Comparison of ENCODE assay signal across 17 cellular contexts in the genomic region with DNA sequence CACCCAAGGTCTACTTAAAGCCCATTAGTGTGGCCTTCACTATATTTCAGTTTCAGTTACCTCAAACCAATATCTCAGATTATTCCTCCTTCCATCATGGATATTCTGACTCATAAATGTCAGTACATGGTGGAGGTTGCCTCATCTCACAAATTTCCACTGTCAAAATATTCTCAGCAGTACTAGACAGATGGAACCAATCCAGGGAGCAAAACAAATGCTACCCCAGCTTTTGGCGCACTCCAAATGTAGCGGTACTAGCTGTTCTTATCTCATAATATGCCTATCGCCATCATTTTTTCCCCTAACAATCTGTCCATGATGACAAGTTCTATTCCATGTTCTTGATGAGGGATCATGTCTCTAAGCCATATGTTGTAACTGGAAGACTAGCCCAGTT.
DNase-seq lines count a peak whose midpoint lies in the region; ATAC-seq and TF ChIP-seq lines count a peak whose summit lies in the region.
"Had no signal": no experiment of that assay in that cellular context is flagged by ENCODE, and none has a peak within 500 bp of the region (broad histone marks: within the 10 kb centered on the region; RNA-seq: fewer than 3 reads in every experiment).

No MANE protein-coding gene starts in this region.

- H3K27me3 Mint-ChIP-seq in MCF 10A (ENCODE audit: insufficient read depth, unreplicated experiment) = no peaks in the 10 kb centered on the region
- no peaks in the 10 kb centered on the region for H3K27me3 Mint-ChIP-seq in naive thymus-derived CD4-positive, alpha-beta T cell
- H3K27me3 Mint-ChIP-seq: B cell had no signal

- no peak for TF ChIP-seq POLR2A in breast epithelium (IDR thresholded peaks at IDR 0.05)

- H3K9me3 ChIP-seq in breast epithelium = peaks cover 0 to 2% of the 10 kb centered on the region in 2 donors
- peaks cover 0 to 2% (median 0%) of the 10 kb centered on the region in 3 experiments for H3K9me3 ChIP-seq in naive thymus-derived CD4-positive, alpha-beta T cell (ENCODE audit: control insufficient read depth in 2 of 3, low read length in 3 of 3)

- DNase-seq in MCF 10A (ENCODE audit: unreplicated experiment) = peak; percentile 1
- no peak for DNase-seq in breast epithelium (ENCODE audit: low spot score in 2 of 2)
- DNase-seq in NCI-H524 (lab: John Stamatoyannopoulos, UW) = peak; percentile 96 to 100
- DNase-seq in naive thymus-derived CD4-positive, alpha-beta T cell = no peak
- DNase-seq: Kasumi-1; MM.1S; NCI-H1048; NCI-H1417 treated with DMSO at 0.1 percent for 48 hours; NCI-H1930; NK-92 treated with Interleukin-12 subunit alpha and Interleukin-12 subunit beta, amount 100 ng/mL, for 24 hours had no signal

- ATAC-seq in HG03280 (IDR thresholded peaks at IDR 0.05; ENCODE audit: unreplicated experiment) (no peak), GM21717 (IDR thresholded peaks at IDR 0.05; ENCODE audit: unreplicated experiment) (no peak), HG03159 (IDR thresholded peaks at IDR 0.05; ENCODE audit: unreplicated experiment) (no peak)
- no peak for ATAC-seq in naive thymus-derived CD4-positive, alpha-beta T cell
- ATAC-seq: Panc1 had no signal

- POLR2A ChIA-PET in MCF 10A (lab: Yijun Ruan, JAX) = interaction anchor here (1.2 kb wide), 1 partner anchor 11 kb away, joined by 4 read pairs; no protein-coding TSS in a partner anchor
- POLR2A ChIA-PET in naive thymus-derived CD4-positive, alpha-beta T cell (lab: Charles Lee) = no interaction called here

- no peaks in the 10 kb centered on the region for H3K27me3 ChIP-seq in breast epithelium
- H3K27me3 ChIP-seq in naive thymus-derived CD4-positive, alpha-beta T cell (ENCODE audit: control insufficient read depth in 2 of 2, insufficient read depth in 2 of 2, low read length in 2 of 2) = no peaks in the 10 kb centered on the region

- H3K4me1 Mint-ChIP-seq in MCF 10A (ENCODE audit: insufficient read depth, unreplicated experiment) = no peaks in the 10 kb centered on the region
- no peaks in the 10 kb centered on the region for H3K4me1 Mint-ChIP-seq in naive thymus-derived CD4-positive, alpha-beta T cell
- H3K4me1 Mint-ChIP-seq: B cell, CD14-positive monocyte had no signal

- H3K36me3 ChIP-seq in breast epithelium = no peaks in the 10 kb centered on the region
- no peaks in the 10 kb centered on the region for H3K36me3 ChIP-seq in naive thymus-derived CD4-positive, alpha-beta T cell (ENCODE audit: control insufficient read depth in 2 of 3, insufficient read depth in 3 of 3, low read length in 3 of 3)

- H3K36me3 Mint-ChIP-seq in MCF 10A (ENCODE audit: insufficient read depth, unreplicated experiment) = no peaks in the 10 kb centered on the region
- peaks cover 0 to 4% (median 0%) of the 10 kb centered on the region in 5 donors for H3K36me3 Mint-ChIP-seq in naive thymus-derived CD4-positive, alpha-beta T cell
- H3K36me3 Mint-ChIP-seq: CD14-positive monocyte had no signal

- H3K4me1 ChIP-seq in breast epithelium = no peaks in the 10 kb centered on the region
- no peaks in the 10 kb centered on the region for H3K4me1 ChIP-seq in naive thymus-derived CD4-positive, alpha-beta T cell (ENCODE audit: control insufficient read depth in 2 of 2, insufficient read depth in 2 of 2, low read length in 2 of 2)

- H3K9me3 Mint-ChIP-seq in MCF 10A (ENCODE audit: unreplicated experiment) = no peaks in the 10 kb centered on the region
- peaks cover 2 to 30% (median 18%) of the 10 kb centered on the region in 11 donors for H3K9me3 Mint-ChIP-seq in naive thymus-derived CD4-positive, alpha-beta T cell

- TF ChIP-seq CTCF in MCF 10A (IDR thresholded peaks at IDR 0.05; ENCODE audit: unreplicated experiment) (no peak), breast epithelium (IDR thresholded peaks at IDR 0.05) (no peak)

- CTCF ChIA-PET in MCF 10A (lab: Yijun Ruan, JAX) = no interaction called here
- CTCF ChIA-PET in naive thymus-derived CD4-positive, alpha-beta T cell (lab: Charles Lee) = no interaction called here

- H3K4me3 ChIP-seq in breast epithelium = no peak overlapping the region
- H3K4me3 ChIP-seq in naive thymus-derived CD4-positive, alpha-beta T cell (ENCODE audit: low read length) = no peak overlapping the region

- H3K4me3 Mint-ChIP-seq in MCF 10A (ENCODE audit: unreplicated experiment) = no peak overlapping the region
- no peak overlapping the region for H3K4me3 Mint-ChIP-seq in naive thymus-derived CD4-positive, alpha-beta T cell
- H3K4me3 Mint-ChIP-seq: B cell, CD14-positive monocyte had no signal

- BruUV-seq in MCF 10A (replicated peaks; lab: Mats Ljungman, UMichigan) = no TSS peak

- intact Hi-C loops in MCF 10A (cut with micrococcal nuclease) = no loop called here
- intact Hi-C loops in breast epithelium (cut with DNase I; ENCODE audit: low total_unique reads) = no loop called here
- intact Hi-C loops in naive thymus-derived CD4-positive, alpha-beta T cell (cut with micrococcal nuclease) = no loop called here

- no peak overlapping the region for H3K27ac Mint-ChIP-seq in MCF 10A (ENCODE audit: low read depth, unreplicated experiment)
- no peak overlapping the region for H3K27ac Mint-ChIP-seq in naive thymus-derived CD4-positive, alpha-beta T cell
- H3K27ac Mint-ChIP-seq: B cell, CD14-positive monocyte had no signal

- no peak overlapping the region for H3K27ac ChIP-seq in breast epithelium
- H3K27ac ChIP-seq in cingulate gyrus (ENCODE audit: low read depth, low read length) = peak overlapping the region; percentile 10
- H3K27ac ChIP-seq in naive thymus-derived CD4-positive, alpha-beta T cell (ENCODE audit: low read depth, low read length) = no peak overlapping the region

Comparison
In these comparisons a context has a peak if more than half of its experiments do, and no peak if none do; other contexts are left out.
1. DNase-seq: peak in MCF 10A (single experiment) and NCI-H524 (2 of 2); none in breast epithelium (0 of 2) and naive thymus-derived CD4-positive, alpha-beta T cell (0 of 9).